In genomic region chr16:81012974-81013373, GRCh38 we compare ENCODE assay signal across 9 cellular contexts.
"Had no signal": no experiment of that assay in that cellular context is flagged by ENCODE, and none has a peak within 500 bp of the region (broad histone marks: within the 10 kb centered on the region; RNA-seq: fewer than 3 reads in every experiment).

No MANE protein-coding gene starts in this region.

- H3K27ac ChIP-seq: GM23248, HL-60 had no signal

- H3K9me3 Mint-ChIP-seq: HFFc6, IgD-negative memory B cell had no signal

- H3K27me3 Mint-ChIP-seq: IgD-negative memory B cell had no signal

- H3K4me3 ChIP-seq: GM23248, HAP-1 had no signal

- DNase-seq: GM23248, GOT3, H7, HFFc6 had no signal

- H3K4me3 Mint-ChIP-seq: HFFc6, IgD-negative memory B cell had no signal

- ATAC-seq: HCT116, HepG2 had no signal

- H3K27ac Mint-ChIP-seq: HFFc6, IgD-negative memory B cell had no signal
